ENCODE assay signal across 13 cellular contexts in genomic region chr2:10398496-10398895, GRCh38. TPM values are rescaled to one million over a fixed set of nuclear protein-coding genes. Genes with fewer than 3 reads are reported as not detected.
DNase-seq lines count a peak whose midpoint lies in the region; ATAC-seq and TF ChIP-seq lines count a peak whose summit lies in the region.
"Had no signal": no experiment of that assay in that cellular context is flagged by ENCODE, and none has a peak within 500 bp of the region (broad histone marks: within the 10 kb centered on the region; RNA-seq: fewer than 3 reads in every experiment).

No MANE protein-coding gene starts in this region.

- TF ChIP-seq CTCF in HEK293 (tag by site-specific recombination; IDR thresholded peaks at IDR 0.05) = no peak
- no peak for TF ChIP-seq CTCF in Panc1 (IDR thresholded peaks at IDR 0.05)
- no peak for TF ChIP-seq CTCF in sigmoid colon (IDR thresholded peaks at IDR 0.05)

- TF ChIP-seq POLR2A in sigmoid colon (IDR thresholded peaks at IDR 0.05) = no peak

- H3K27me3 ChIP-seq in Panc1 (ENCODE audit: control insufficient read depth, insufficient read depth, low read length) = no peaks in the 10 kb centered on the region
- H3K27me3 ChIP-seq in sigmoid colon = no peaks in the 10 kb centered on the region
- H3K27me3 ChIP-seq: esophagus muscularis mucosa had no signal

- DNase-seq in Panc1 (ENCODE audit: low read depth, low spot score) (no peak), left cardiac atrium (peak; percentile 63), sigmoid colon (peak; percentile 78), SHP77 treated with DMSO at 0.1 percent for 48 hours (lab: John Stamatoyannopoulos, UW) (no peak)
- DNase-seq: activated CD4-positive, alpha-beta T cell treated with anti-CD3 and anti-CD28 coated beads for 4 hours; activated gamma-delta T cell treated with Interleukin-2 at 50 U/mL for 16 hours; midbrain; NCI-H1092; NCI-H510A had no signal

- no peak overlapping the region for H3K4me3 ChIP-seq in HEK293 (ENCODE audit: low read depth, low read length)
- no peak overlapping the region for H3K4me3 ChIP-seq in Panc1 (ENCODE audit: low read depth in 2 of 2, low read length in 2 of 2)
- no peak overlapping the region for H3K4me3 ChIP-seq in sigmoid colon
- H3K4me3 ChIP-seq: esophagus muscularis mucosa had no signal

- POLR2A ChIA-PET in HEK293 (lab: Yijun Ruan, JAX) = no interaction called here
- POLR2A ChIA-PET in Panc1 (lab: Charles Lee) = no interaction called here

- TF ChIP-seq EP300 in sigmoid colon (IDR thresholded peaks at IDR 0.05) = no peak

- CTCF ChIA-PET in HEK293 (lab: Yijun Ruan, JAX) (no interaction called here), Panc1 (lab: Charles Lee) (no interaction called here)

- in situ Hi-C loops in Panc1 (cut with HindIII; ENCODE audit: low pct_unique_long_range_greater_than_20kb, low sequenced_read_pairs) = no loop called here

- no peaks in the 10 kb centered on the region for H3K9me3 ChIP-seq in HEK293 (ENCODE audit: control insufficient read depth, insufficient read depth, low read depth, low read length)
- H3K9me3 ChIP-seq in Panc1 (ENCODE audit: control insufficient read depth, insufficient read depth, low read depth, low read length) = no peaks in the 10 kb centered on the region
- H3K9me3 ChIP-seq in sigmoid colon = no peaks in the 10 kb centered on the region
- H3K9me3 ChIP-seq: esophagus muscularis mucosa had no signal

- 19 to 49% methylated on average over 14 of the region's 14 CpGs for WGBS in sigmoid colon, 2 donors

- ATAC-seq in Panc1 (no peak), left cardiac atrium (peak in 1 of 2 donors; percentile 40), GM18873 (IDR thresholded peaks at IDR 0.05; ENCODE audit: low FRiP score, unreplicated experiment) (no peak), GM21717 (IDR thresholded peaks at IDR 0.05; ENCODE audit: unreplicated experiment) (no peak)

- no peak overlapping the region for H3K27ac ChIP-seq in HEK293 (ENCODE audit: extremely low read depth, low read depth, low read length)
- H3K27ac ChIP-seq in Panc1 (ENCODE audit: low read length) = peak overlapping the region; percentile 51
- H3K27ac ChIP-seq in sigmoid colon = peak overlapping the region; percentile 17 to 40 (median 26)

- BruUV-seq in Panc1 (replicated peaks; lab: Mats Ljungman, UMichigan) = no TSS peak

- H3K4me1 ChIP-seq in HEK293 (ENCODE audit: control insufficient read depth, insufficient read depth, low read length) (no peaks in the 10 kb centered on the region), Panc1 (ENCODE audit: control insufficient read depth, insufficient read depth, low read length) (peaks cover 49% of the 10 kb centered on the region), sigmoid colon (peaks cover 0 to 28% (median 25%) of the 10 kb centered on the region in 4 donors)

- intact Hi-C loops in Panc1 (cut with micrococcal nuclease; ENCODE audit: unreplicated experiment) (no loop called here), left cardiac atrium (cut with DNase I) (no loop called here), sigmoid colon (cut with DNase I) (no loop called here)

- H3K36me3 ChIP-seq in HEK293 (ENCODE audit: control insufficient read depth in 2 of 2, insufficient read depth in 1 of 2, low read length in 2 of 2) = no peaks in the 10 kb centered on the region
- 0 out of 2 replicates have a peak, but pooled peaks cover 3% of the 10 kb centered on the region for H3K36me3 ChIP-seq in Panc1 (ENCODE audit: control insufficient read depth, insufficient read depth, low read length)
- no peaks in the 10 kb centered on the region for H3K36me3 ChIP-seq in sigmoid colon
- H3K36me3 ChIP-seq: esophagus muscularis mucosa had no signal

TF ChIP-seq in HEK293, 187 proteins besides CTCF, POLR2A, EP300 and RAD21:
- TF ChIP-seq ZNF664 (tag by site-specific recombination; IDR thresholded peaks at IDR 0.05) (no peak), ZNF274 (IDR thresholded peaks at IDR 0.05; ENCODE audit: low read length) (no peak), ZNF274 (tag by site-specific recombination; IDR thresholded peaks at IDR 0.05; ENCODE audit: borderline replicate concordance) (no peak), GLIS2 (tag by site-specific recombination; IDR thresholded peaks at IDR 0.05) (no peak), ZNF658 (tag by site-specific recombination; IDR thresholded peaks at IDR 0.05) (no peak), ZNF501 (tag by site-specific recombination; IDR thresholded peaks at IDR 0.05) (no peak), KLF1 (tag by site-specific recombination; IDR thresholded peaks at IDR 0.05) (peak; percentile 57), ZFHX2 (tag by site-specific recombination; conservative IDR thresholded peaks at IDR 0.05) (no peak), ZNF175 (tag by site-specific recombination; IDR thresholded peaks at IDR 0.05) (no peak)

RNA-seq across cellular contexts. Expression of gene ODC1, which starts 49.6 kb away (rescaled TPM):
- total RNA-seq in Panc1 (2021; ENCODE audit: unreplicated experiment) = 159 TPM
- polyA plus RNA-seq in Panc1 (2012; ENCODE audit: insufficient read length) = 135 TPM
- total RNA-seq in left cardiac atrium = 10 to 100 TPM; 26.7 to 40.5 TPM
- total RNA-seq in sigmoid colon = 10 to 100 TPM; 44.6 to 84.4 (median 53.7) TPM
- polyA plus RNA-seq in sigmoid colon = 10 to 100 TPM; 34.8 to 88.2 (median 54.3) TPM

Comparison
In these comparisons a context has a peak if more than half of its experiments do, and no peak if none do; other contexts are left out.
1. DNase-seq: peak in left cardiac atrium (single experiment) and sigmoid colon (single experiment); none in Panc1 (single experiment) and SHP77 treated with DMSO at 0.1 percent for 48 hours (single experiment).